In genomic region chr3:38137615-38138346, GRCh38 we compare ENCODE assay signal across 8 cellular contexts. TPM values are rescaled to one million over a fixed set of nuclear protein-coding genes. Genes with fewer than 3 reads are reported as not detected.
DNase-seq lines count a peak whose midpoint lies in the region; ATAC-seq and TF ChIP-seq lines count a peak whose summit lies in the region.

No MANE protein-coding gene starts in this region.

- H3K4me1 ChIP-seq in OCI-LY1 (ENCODE audit: insufficient read depth, low read length, severe bottlenecking), result peaks cover 32% of the 10 kb centered on the region

- in situ Hi-C loops in GM13976 (cut with MboI; ENCODE audit: low sequenced_read_pairs, unreplicated experiment), result loop anchor here (25.0 kb wide), 1 partner anchor 350 kb away; the partner anchor contains the start of gene EXOG
- in situ Hi-C loops in brain microvascular endothelial cell (cut with HindIII; ENCODE audit: low pct_ligation_motif_present, low sequenced_read_pairs), result no loop called here

- H3K4me2 ChIP-seq in OCI-LY1 (ENCODE audit: low read length), result peak overlapping the region; percentile 80

- H3K4me3 ChIP-seq in OCI-LY1 (ENCODE audit: low read depth, low read length, poor library complexity, severe bottlenecking), result peak overlapping the region; percentile 94
- H3K4me3 ChIP-seq in brain microvascular endothelial cell (ENCODE audit: low read depth, low read length), result peak overlapping the region; percentile 82
- H3K4me3 ChIP-seq in lower leg skin (ENCODE audit: low read depth, poor library complexity, severe bottlenecking), result peak overlapping the region; percentile 79

- H3K9me2 ChIP-seq in OCI-LY1 (ENCODE audit: low read depth, low read length), result no peaks in the 10 kb centered on the region

- peak overlapping the region; percentile 14 for H3K27ac ChIP-seq in OCI-LY1 (ENCODE audit: low read depth, low read length, poor library complexity, severe bottlenecking)
- H3K27ac ChIP-seq in brain microvascular endothelial cell, result peak overlapping the region; percentile 75
- peak overlapping the region; percentile 75 for H3K27ac ChIP-seq in temporal lobe (ENCODE audit: low read depth, low read length)

- 8 to 12% methylated on average over 21 to 22 of the region's 22 CpGs for WGBS in lower leg skin, 2 donors

- TF ChIP-seq CTCF in GM13976 (IDR thresholded peaks at IDR 0.05; ENCODE audit: borderline replicate concordance, control extremely low read depth, extremely low read depth, insufficient read depth, missing control alignments) (no peak), OCI-LY1 (IDR thresholded peaks at IDR 0.05; ENCODE audit: low read length) (no peak), brain microvascular endothelial cell (IDR thresholded peaks at IDR 0.05; ENCODE audit: low read depth, low read length, missing control alignments) (peak; percentile 43), lower leg skin (IDR thresholded peaks at IDR 0.05) (no peak)

- H4K20me1 ChIP-seq in OCI-LY1 (ENCODE audit: insufficient read depth, low read length), result no peaks in the 10 kb centered on the region

- H3K36me3 ChIP-seq in OCI-LY1 (ENCODE audit: insufficient read depth, low read length), result peaks cover 37% of the 10 kb centered on the region
- H3K36me3 ChIP-seq in brain microvascular endothelial cell (replicated peaks), result peaks cover 2% of the 10 kb centered on the region

- no peaks in the 10 kb centered on the region for H3K79me2 ChIP-seq in OCI-LY1 (ENCODE audit: insufficient read depth, low read length)

- H3K27me3 ChIP-seq in OCI-LY1 (ENCODE audit: insufficient read depth, low read length) (no peaks in the 10 kb centered on the region), brain microvascular endothelial cell (replicated peaks) (no peaks in the 10 kb centered on the region)

- no peak for ATAC-seq in GM19397 (IDR thresholded peaks at IDR 0.05; ENCODE audit: unreplicated experiment)
- ATAC-seq in GM21786 (IDR thresholded peaks at IDR 0.05; ENCODE audit: unreplicated experiment), result no peak

- DNase-seq in GM13976 (ENCODE audit: low spot score) (peak; percentile 49), brain microvascular endothelial cell (no peak), lower leg skin (ENCODE audit: low spot score in 2 of 2) (no peak), NCI-H748 (lab: John Stamatoyannopoulos, UW; ENCODE audit: unreplicated experiment) (no peak)

- H3K9me3 ChIP-seq in OCI-LY1 (ENCODE audit: low read length), result no peaks in the 10 kb centered on the region

- no peak for TF ChIP-seq POLR2A in lower leg skin (IDR thresholded peaks at IDR 0.05)

- peak overlapping the region; percentile 93 for H3K9ac ChIP-seq in OCI-LY1 (ENCODE audit: low read length)

- H3F3A ChIP-seq in OCI-LY1 (ENCODE audit: insufficient read depth, low read length), result no peaks in the 10 kb centered on the region

- intact Hi-C loops in lower leg skin (cut with DNase I; ENCODE audit: low total_unique reads), result no loop called here

- H2AFZ ChIP-seq in OCI-LY1 (ENCODE audit: low read length), result no peak overlapping the region

RNA-seq across cellular contexts. Expression of gene MYD88, which starts 0.7 kb away (rescaled TPM):
- total RNA-seq in lower leg skin (10 to 100 TPM; 22.9 to 32.2 (median 23.6) TPM), temporal lobe (6.4 TPM)

RNA-seq across cellular contexts. Expression of gene ACAA1, which starts 0.9 kb away (rescaled TPM):
- total RNA-seq in lower leg skin (10 to 100 TPM; 28.1 to 50.1 (median 40.2) TPM), temporal lobe (22.1 TPM)

RNA-seq across cellular contexts. Expression of gene OXSR1, which starts 27.6 kb away (rescaled TPM):
- total RNA-seq in lower leg skin (10 to 100 TPM; 23.4 to 36.1 (median 31.6) TPM), temporal lobe (36.4 TPM)

Comparison
In these comparisons a context has a peak if more than half of its experiments do, and no peak if none do; other contexts are left out.
1. H3K27ac ChIP-seq: peak in every context shown above with its lines; median percentile 75 in brain microvascular endothelial cell; 75 in temporal lobe; 14 in OCI-LY1.